Comparison of ENCODE assay signal across 7 cellular contexts in genomic region chrX:19990519-19991349, GRCh38. TPM values are rescaled to one million over a fixed set of nuclear protein-coding genes. Genes with fewer than 3 reads are reported as not detected.
DNase-seq lines count a peak whose midpoint lies in the region; ATAC-seq and TF ChIP-seq lines count a peak whose summit lies in the region.

Gene BCLAF3, minus strand, starts transcription at chrX:19991061. Its CDS starts 20,797 bp downstream, at chrX:19970264.

- no peaks in the 10 kb centered on the region for H3K27me3 ChIP-seq in gastrocnemius medialis

- no peaks in the 10 kb centered on the region for H3K9me3 ChIP-seq in gastrocnemius medialis

- peak; percentile 68 for ATAC-seq in GM18508 (IDR thresholded peaks at IDR 0.05; ENCODE audit: insufficient read depth, unreplicated experiment)
- ATAC-seq in HG02970 (IDR thresholded peaks at IDR 0.05; ENCODE audit: low FRiP score, unreplicated experiment), result peak; percentile 93
- peak; percentile 87 to 88 for ATAC-seq in gastrocnemius medialis

- peak within 1 kb of the TSS; percentile 79 to 83 (median 81) for H3K27ac ChIP-seq in gastrocnemius medialis

- peak; percentile 84 to 93 for DNase-seq in NCI-H1930 (lab: John Stamatoyannopoulos, UW)
- peak; percentile 81 for DNase-seq in T1000 (lab: John Stamatoyannopoulos, UW)
- peak; percentile 85 for DNase-seq in astrocyte of the spinal cord (ENCODE audit: low read depth, low spot score)
- DNase-seq in iPS DF 4.7 (ENCODE audit: extremely low read depth, low spot score), result peak; percentile 16
- peak; percentile 73 to 83 for DNase-seq in gastrocnemius medialis

- H3K4me1 ChIP-seq in gastrocnemius medialis, result peaks cover 0 to 11% of the 10 kb centered on the region in 2 donors

- no peaks in the 10 kb centered on the region for H3K36me3 ChIP-seq in gastrocnemius medialis

- peak in 1 of 2 donors; percentile 20 for TF ChIP-seq POLR2A in gastrocnemius medialis (IDR thresholded peaks at IDR 0.05)

- intact Hi-C loops in gastrocnemius medialis (cut with DNase I; ENCODE audit: low total_unique reads), result loop anchor here (1.0 kb wide), 1 partner anchor 85 kb away; no protein-coding TSS in a partner anchor

- H3K4me3 ChIP-seq in astrocyte of the spinal cord (ENCODE audit: low read depth, low read length), result peak within 1 kb of the TSS; percentile 59
- H3K4me3 ChIP-seq in gastrocnemius medialis, result peak within 1 kb of the TSS; percentile 69 to 84 (median 74)

- TF ChIP-seq CTCF in astrocyte of the spinal cord (IDR thresholded peaks at IDR 0.05; ENCODE audit: low read depth, low read length), result peak; percentile 61
- peak; percentile 56 to 84 (median 80) for TF ChIP-seq CTCF in gastrocnemius medialis (IDR thresholded peaks at IDR 0.05 in 4 of 5, conservative IDR thresholded peaks at IDR 0.05 in 1 of 5)

- in situ Hi-C loops in astrocyte of the spinal cord (cut with HindIII; ENCODE audit: low sequenced_read_pairs), result no loop called here
- in situ Hi-C loops in gastrocnemius medialis (cut with MboI; ENCODE audit: low sequenced_read_pairs in 4 of 4), result no loop called here

RNA-seq across cellular contexts. Expression of gene BCLAF3, which starts in this region (rescaled TPM):
- total RNA-seq in gastrocnemius medialis, result 1 to 10 TPM; 2.4 to 4.2 (median 2.6) TPM

Comparison
In these comparisons a context has a peak if more than half of its experiments do, and no peak if none do; other contexts are left out.
1. Peak in every context shown above with its lines: DNase-seq, ATAC-seq, H3K4me3 ChIP-seq and H3K27ac ChIP-seq.
2. DNase-seq: peak in every context shown above with its lines; median percentile 88 in NCI-H1930; 85 in astrocyte of the spinal cord; 81 in T1000; 78 in gastrocnemius medialis; 16 in iPS DF 4.7.